12 cellular contexts compared by ENCODE assay signal in the genomic region with DNA sequence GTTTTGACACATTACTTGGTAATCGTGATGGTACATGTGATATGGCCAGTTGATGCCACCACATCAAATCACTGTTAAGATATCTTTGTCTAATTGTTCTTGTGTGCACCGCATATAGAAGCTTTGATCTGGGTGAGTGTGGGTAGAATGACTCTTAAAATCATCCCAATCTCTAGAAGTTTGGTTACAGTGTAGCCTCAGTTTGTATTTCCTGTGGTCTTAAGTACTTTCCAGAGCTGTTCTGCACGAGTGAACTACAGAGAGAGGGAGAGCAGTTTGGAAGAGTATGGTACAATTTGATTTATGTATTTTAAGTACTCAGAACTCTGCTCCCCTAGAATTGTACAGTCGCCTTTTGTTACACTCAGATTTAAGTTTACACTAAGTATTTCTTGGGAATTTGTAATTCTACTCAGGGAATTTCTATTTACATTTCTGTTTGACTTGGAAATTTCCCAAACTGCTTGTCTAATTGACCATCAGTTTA. TPM values are rescaled to one million over a fixed set of nuclear protein-coding genes. Genes with fewer than 3 reads are reported as not detected.
A peak's percentile ranks its signal among the peaks of the same experiment; 100 is the strongest.
DNase-seq lines count a peak whose midpoint lies in the region; ATAC-seq and TF ChIP-seq lines count a peak whose summit lies in the region.
"Had no signal": no experiment of that assay in that cellular context is flagged by ENCODE, and none has a peak within 500 bp of the region (broad histone marks: within the 10 kb centered on the region; RNA-seq: fewer than 3 reads in every experiment).

No MANE protein-coding gene starts in this region.

- ATAC-seq in CD4-positive, alpha-beta T cell (ENCODE audit: poor library complexity) = peak; percentile 88
- ATAC-seq in IMR-90 (ENCODE audit: low read depth) (peak; percentile 42), omental fat pad (ENCODE audit: low FRiP score) (no peak)

- H3K27me3 ChIP-seq in CD4-positive, alpha-beta T cell (ENCODE audit: control insufficient read depth, insufficient read depth, low read length) = no peaks in the 10 kb centered on the region
- H3K27me3 ChIP-seq in IMR-90 (ENCODE audit: control insufficient read depth, insufficient read depth, low read length) = no peaks in the 10 kb centered on the region
- H3K27me3 ChIP-seq: neural progenitor cell had no signal

- H3K4ac ChIP-seq in IMR-90 (ENCODE audit: low read depth, low read length) = peak overlapping the region; percentile 17; the same call in 1 of the 2 replicates

- peak overlapping the region; percentile 77; the same call in 1 of the 2 replicates for H3K18ac ChIP-seq in IMR-90 (ENCODE audit: low read depth, low read length)

- H3K14ac ChIP-seq in IMR-90 (replicated peaks; ENCODE audit: low read depth, low read length) = peak overlapping the region; percentile 76

- no peaks in the 10 kb centered on the region for H3K9me3 Mint-ChIP-seq in CD4-positive, alpha-beta T cell
- H3K9me3 Mint-ChIP-seq in activated naive CD4-positive, alpha-beta T cell treated with anti-CD3 and anti-CD28 coated beads, Interleukin-2, amount 10 ng/mL, durations not matched to agents 7 days and 5 days = peaks cover 2% of the 10 kb centered on the region

- peaks cover 10% of the 10 kb centered on the region for H3K36me3 Mint-ChIP-seq in CD4-positive, alpha-beta T cell (ENCODE audit: low read depth)
- peaks cover 5% of the 10 kb centered on the region for H3K36me3 Mint-ChIP-seq in activated naive CD4-positive, alpha-beta T cell treated with anti-CD3 and anti-CD28 coated beads, Interleukin-2, amount 10 ng/mL, durations not matched to agents 7 days and 5 days

- no peak overlapping the region for H4K91ac ChIP-seq in IMR-90 (ENCODE audit: insufficient read depth, low read depth, low read length)

- peak overlapping the region; percentile 61; the same call in 1 of the 2 replicates for H3K23ac ChIP-seq in IMR-90 (ENCODE audit: low read depth, low read length)

- peaks cover 8 to 66% of the 10 kb centered on the region in 2 experiments for H3K79me1 ChIP-seq in IMR-90 (ENCODE audit: low read depth in 1 of 2, low read length in 2 of 2)

- peaks cover 59% of the 10 kb centered on the region for H4K20me1 ChIP-seq in IMR-90 (ENCODE audit: insufficient read depth, low read length)

- dilution Hi-C loops in IMR-90 (cut with HindIII; ENCODE audit: low sequenced_read_pairs, unreplicated experiment) = no loop called here

- TF ChIP-seq RAD21 in IMR-90 (IDR thresholded peaks at IDR 0.05; ENCODE audit: low read length) = no peak

- TF ChIP-seq POLR2A in IMR-90 (IDR thresholded peaks at IDR 0.05; ENCODE audit: low read depth, low read length) = no peak

- CTCF ChIA-PET in CD4-positive, alpha-beta T cell (lab: Charles Lee) = interaction anchor here (0.7 to 1.9 kb wide), 3 partner anchors 13 to 38 kb away, joined by 3 to 6 read pairs (median 3); no protein-coding TSS in a partner anchor
- CTCF ChIA-PET in IMR-90 (lab: Yijun Ruan, JAX) = interaction anchor here (0.6 kb wide), 1 partner anchor 426 kb away, joined by 4 read pairs; no protein-coding TSS in a partner anchor
- CTCF ChIA-PET in activated naive CD4-positive, alpha-beta T cell treated with anti-CD3 and anti-CD28 coated beads, Interleukin-2, amount 10 ng/mL, durations not matched to agents 7 days and 5 days (lab: Charles Lee) = interaction anchor here (1.5 kb wide), 1 partner anchor 13 kb away, joined by 6 read pairs; no protein-coding TSS in a partner anchor

- peak overlapping the region; percentile 14 for H3K27ac Mint-ChIP-seq in CD4-positive, alpha-beta T cell
- no peak overlapping the region for H3K27ac Mint-ChIP-seq in activated naive CD4-positive, alpha-beta T cell treated with anti-CD3 and anti-CD28 coated beads, Interleukin-2, amount 10 ng/mL, durations not matched to agents 7 days and 5 days
- H3K27ac Mint-ChIP-seq: neural progenitor cell had no signal

- peak overlapping the region; percentile 11 for H2BK5ac ChIP-seq in IMR-90 (ENCODE audit: low read depth, low read length, poor library complexity, severe bottlenecking)

- H4K8ac ChIP-seq in IMR-90 (ENCODE audit: low read depth in 2 of 2, low read length in 2 of 2) = no peak overlapping the region; a peak in 1 of 4 replicates

- H3K27ac ChIP-seq in CD4-positive, alpha-beta T cell (ENCODE audit: low read depth, low read length) = no peak overlapping the region
- H3K27ac ChIP-seq in IMR-90 (ENCODE audit: insufficient read depth, low read length) = peak overlapping the region; percentile 15; the same call in 1 of the 2 replicates
- H3K27ac ChIP-seq: neural progenitor cell had no signal

- DNase-seq in CD4-positive, alpha-beta T cell = peak in 1 of 10 experiments; percentile 26
- peak; percentile 55 for DNase-seq in IMR-90
- peak; percentile 59 for DNase-seq in activated naive CD4-positive, alpha-beta T cell treated with anti-CD3 and anti-CD28 coated beads, Interleukin-2, amount 10 ng/mL, durations not matched to agents 7 days and 5 days
- DNase-seq in left kidney (ENCODE audit: low read depth, low spot score) = peak; percentile 79
- DNase-seq in T1000 (lab: John Stamatoyannopoulos, UW) = no peak
- DNase-seq in omental fat pad (ENCODE audit: low spot score) = no peak
- DNase-seq in midbrain (lab: John Stamatoyannopoulos, UW) = no peak
- DNase-seq: amniotic stem cell; NCI-H1436 treated with DMSO at 0.1 percent for 48 hours; NK-92 treated with Interleukin-12 subunit alpha and Interleukin-12 subunit beta, amount 100 ng/mL, for 24 hours; substantia nigra had no signal

- no CpG with 5 or more reads among the region's 4 CpGs for WGBS in IMR-90 (ENCODE audit: extremely low coverage in 2 of 2, insufficient read length in 1 of 2), 2 experiments

- BruUV-seq in IMR-90 (replicated peaks; lab: Mats Ljungman, UMichigan) = no TSS peak

- H2BK15ac ChIP-seq in IMR-90 (ENCODE audit: low read depth, low read length) = no peak overlapping the region; the same call in 2 of the 3 replicates

- POLR2A ChIA-PET in CD4-positive, alpha-beta T cell (lab: Charles Lee) = interaction anchor here (0.7 to 1.0 kb wide), 3 partner anchors 12 to 45 kb away, joined by 3 read pairs; no protein-coding TSS in a partner anchor
- POLR2A ChIA-PET in IMR-90 (lab: Charles Lee; ENCODE audit: unreplicated experiment) = no interaction called here

- no peak for TF ChIP-seq CTCF in CD4-positive, alpha-beta T cell (IDR thresholded peaks at IDR 0.05)
- no peak for TF ChIP-seq CTCF in IMR-90 (conservative IDR thresholded peaks at IDR 0.05; ENCODE audit: low read depth, low read length)
- no peak for TF ChIP-seq CTCF in omental fat pad (IDR thresholded peaks at IDR 0.05)

- H3K27me3 Mint-ChIP-seq in CD4-positive, alpha-beta T cell = no peaks in the 10 kb centered on the region
- H3K27me3 Mint-ChIP-seq in activated naive CD4-positive, alpha-beta T cell treated with anti-CD3 and anti-CD28 coated beads, Interleukin-2, amount 10 ng/mL, durations not matched to agents 7 days and 5 days = peaks cover 34% of the 10 kb centered on the region

- no peak overlapping the region for H2AFZ ChIP-seq in IMR-90 (replicated peaks; ENCODE audit: low read length, poor library complexity)
- H2AFZ ChIP-seq: neural progenitor cell had no signal

- H3K4me2 ChIP-seq in IMR-90 (ENCODE audit: low read depth, low read length) = peak overlapping the region; percentile 70
- H3K4me2 ChIP-seq: neural progenitor cell had no signal

- peak overlapping the region; percentile 70 for H3K4me3 Mint-ChIP-seq in CD4-positive, alpha-beta T cell
- no peak overlapping the region for H3K4me3 Mint-ChIP-seq in activated naive CD4-positive, alpha-beta T cell treated with anti-CD3 and anti-CD28 coated beads, Interleukin-2, amount 10 ng/mL, durations not matched to agents 7 days and 5 days
- H3K4me3 Mint-ChIP-seq: neural progenitor cell had no signal

- peak overlapping the region; percentile 39; the same call in 1 of the 2 replicates for H4K5ac ChIP-seq in IMR-90 (ENCODE audit: low read depth, low read length)

- no peaks in the 10 kb centered on the region for H3K36me3 ChIP-seq in IMR-90 (ENCODE audit: control insufficient read depth, insufficient read depth, low read length)
- H3K36me3 ChIP-seq: neural progenitor cell had no signal

- H3K9me1 ChIP-seq in IMR-90 (ENCODE audit: insufficient read depth, low read length) = peaks cover 15% of the 10 kb centered on the region

- H3K9ac ChIP-seq in IMR-90 (ENCODE audit: low read depth, low read length) = no peak overlapping the region
- H3K9ac ChIP-seq: neural progenitor cell had no signal

- no peak overlapping the region for H2AK9ac ChIP-seq in IMR-90 (replicated peaks; ENCODE audit: low read depth, low read length, poor library complexity)

- no peak overlapping the region for H3K56ac ChIP-seq in IMR-90 (ENCODE audit: extremely low read depth, insufficient read depth, low read length)

- no peaks in the 10 kb centered on the region for H3K9me3 ChIP-seq in CD4-positive, alpha-beta T cell (ENCODE audit: control insufficient read depth, low read length)
- H3K9me3 ChIP-seq in IMR-90 (ENCODE audit: control insufficient read depth, insufficient read depth, low read length) = no peaks in the 10 kb centered on the region

- peaks cover 22% of the 10 kb centered on the region for H3K4me1 ChIP-seq in IMR-90 (ENCODE audit: control insufficient read depth, insufficient read depth, low read length)

- in situ Hi-C loops in IMR-90 (cut with MboI; ENCODE audit: low sequenced_read_pairs) = no loop called here

- intact Hi-C loops in CD4-positive, alpha-beta T cell (cut with DNase I, micrococcal nuclease) = loop anchor here in 1 of 2 experiments (2.0 to 5.0 kb wide), 2 partner anchors 24 to 38 kb away; partner anchors contain the start of gene SNX9
- intact Hi-C loops in IMR-90 (cut with micrococcal nuclease) = no loop called here

- H2AK5ac ChIP-seq in IMR-90 (ENCODE audit: low read depth, low read length) = no peak overlapping the region

- H2BK20ac ChIP-seq in IMR-90 (ENCODE audit: low read depth, low read length) = no peak overlapping the region

- peaks cover 92% of the 10 kb centered on the region for H3K4me1 Mint-ChIP-seq in CD4-positive, alpha-beta T cell (ENCODE audit: low read depth)
- peaks cover 37% of the 10 kb centered on the region for H3K4me1 Mint-ChIP-seq in activated naive CD4-positive, alpha-beta T cell treated with anti-CD3 and anti-CD28 coated beads, Interleukin-2, amount 10 ng/mL, durations not matched to agents 7 days and 5 days

- H3K4me3 ChIP-seq in IMR-90 (ENCODE audit: insufficient read depth, low read depth, low read length) = no peak overlapping the region
- H3K4me3 ChIP-seq: neural progenitor cell had no signal

- H2BK120ac ChIP-seq in IMR-90 (ENCODE audit: low read depth, low read length) = no peak overlapping the region

TF ChIP-seq in IMR-90, 13 proteins besides CTCF, POLR2A, EP300 and RAD21 (continues in another document):
- no peak for TF ChIP-seq SMC3 (IDR thresholded peaks at IDR 0.05; ENCODE audit: low read depth, low read length)
- TF ChIP-seq RFX5 (IDR thresholded peaks at IDR 0.05; ENCODE audit: low read depth, low read length) = no peak
- TF ChIP-seq NFE2L2 (IDR thresholded peaks at IDR 0.05; ENCODE audit: low read depth, low read length) = no peak
- TF ChIP-seq MXI1 (IDR thresholded peaks at IDR 0.05; ENCODE audit: borderline replicate concordance, low read depth, low read length) = no peak

RNA-seq across cellular contexts. Expression of gene SNX9, which starts 37.5 kb away (rescaled TPM):
- 10 to 100 TPM; 46.6 to 48.5 TPM for total RNA-seq in CD4-positive, alpha-beta T cell
- 41.2 and 41.9 TPM in 2 replicates for total RNA-seq in IMR-90 (2012; rRNA removed)
- polyA plus RNA-seq in IMR-90 (2012; rRNA removed) = 34.8 and 35.3 TPM in 2 replicates
- polyA plus RNA-seq in IMR-90 (2012; cell fraction: cytosol; rRNA removed) = 18.7 and 20.5 TPM in 2 replicates
- polyA plus RNA-seq in IMR-90 (2012; cell fraction: nucleus; rRNA removed; ENCODE audit: low replicate concordance) = 20.1 and 45.0 TPM in 2 replicates
- 10 to 100 TPM; 61.8 to 89.6 (median 76.3) TPM for total RNA-seq in omental fat pad

Comparison
In these comparisons a context has a peak if more than half of its experiments do, and no peak if none do; other contexts are left out.
1. DNase-seq: peak in IMR-90 (single experiment), activated naive CD4-positive, alpha-beta T cell treated with anti-CD3 and anti-CD28 coated beads, Interleukin-2, amount 10 ng/mL, durations not matched to agents 7 days and 5 days (single experiment) and left kidney (single experiment); none in T1000 (single experiment), omental fat pad (single experiment) and midbrain (single experiment).